2 cellular contexts compared by ENCODE assay signal in the genomic region with DNA sequence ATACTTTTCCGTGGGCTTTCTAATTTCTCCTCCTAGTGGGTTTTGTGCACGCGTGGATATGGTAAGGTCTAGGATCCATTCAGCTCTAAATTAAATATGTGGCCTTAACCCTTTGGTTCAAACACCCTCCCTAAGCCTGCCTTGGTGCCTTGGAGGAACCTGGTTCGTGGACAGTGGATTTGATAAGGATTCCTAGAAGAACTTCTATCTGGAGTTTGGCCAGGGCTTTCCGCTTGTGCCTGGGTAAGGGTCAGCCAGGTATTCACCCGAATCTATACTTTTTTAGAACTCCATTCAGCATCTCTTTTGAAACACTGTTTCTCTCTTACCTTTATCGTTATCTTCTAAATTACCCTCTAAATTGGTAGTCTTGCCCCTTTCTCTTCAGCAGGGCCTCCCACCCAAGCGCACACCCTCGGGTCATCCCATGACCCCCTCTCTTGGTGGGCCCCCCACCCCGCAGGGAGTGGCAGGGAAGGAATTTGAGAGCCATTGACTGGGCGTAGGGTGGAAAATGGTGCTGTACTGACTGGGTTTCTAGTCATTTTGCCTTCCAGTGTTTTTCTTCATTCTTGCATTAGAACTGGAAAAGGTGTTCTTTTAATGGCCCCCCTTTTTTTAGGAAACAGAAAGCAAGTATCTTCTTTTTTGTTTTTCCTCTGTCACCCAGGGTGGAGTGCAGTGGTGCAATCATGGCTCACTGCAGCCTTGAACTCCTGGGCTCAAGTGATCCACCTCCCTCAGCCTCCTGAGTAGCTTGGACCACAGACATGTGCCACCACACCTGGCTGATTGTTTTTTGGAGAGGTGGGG.
TF ChIP-seq lines count a peak whose summit lies in the region.

No MANE protein-coding gene starts in this region.

TF ChIP-seq in SK-N-SH, 30 proteins besides CTCF, POLR2A, EP300 and RAD21 (continued from another document):
- TF ChIP-seq, protein P1, sequence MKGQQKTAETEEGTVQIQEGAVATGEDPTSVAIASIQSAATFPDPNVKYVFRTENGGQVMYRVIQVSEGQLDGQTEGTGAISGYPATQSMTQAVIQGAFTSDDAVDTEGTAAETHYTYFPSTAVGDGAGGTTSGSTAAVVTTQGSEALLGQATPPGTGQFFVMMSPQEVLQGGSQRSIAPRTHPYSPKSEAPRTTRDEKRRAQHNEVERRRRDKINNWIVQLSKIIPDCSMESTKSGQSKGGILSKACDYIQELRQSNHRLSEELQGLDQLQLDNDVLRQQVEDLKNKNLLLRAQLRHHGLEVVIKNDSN (IDR thresholded peaks at IDR 0.05; ENCODE audit: borderline replicate concordance, low read depth): no peak
- TF ChIP-seq RXRA (IDR thresholded peaks at IDR 0.05; ENCODE audit: borderline replicate concordance, low read depth) (no peak), TCF12 (IDR thresholded peaks at IDR 0.05) (no peak), CHD2 (IDR thresholded peaks at IDR 0.05; ENCODE audit: low read length, partially characterized antibody) (no peak), FOXM1 (IDR thresholded peaks at IDR 0.05; ENCODE audit: low read depth) (no peak), FOXJ3 (CRISPR knock-in tag; IDR thresholded peaks at IDR 0.05) (no peak), NRF1 (IDR thresholded peaks at IDR 0.05; ENCODE audit: low read depth, low read length) (no peak), SIN3A (IDR thresholded peaks at IDR 0.05; ENCODE audit: borderline replicate concordance, low read depth, low read length) (no peak), TAF1 (IDR thresholded peaks at IDR 0.05; ENCODE audit: borderline replicate concordance, low read depth, low read length) (no peak), RFX5 (IDR thresholded peaks at IDR 0.05; ENCODE audit: low read length) (no peak), EZH2phosphoT487 (IDR thresholded peaks at IDR 0.05; ENCODE audit: borderline replicate concordance, low read depth) (no peak), FOSL2 (IDR thresholded peaks at IDR 0.05; ENCODE audit: borderline replicate concordance, low read depth) (no peak), JUND (IDR thresholded peaks at IDR 0.05) (no peak)
- TF ChIP-seq, protein P2, sequence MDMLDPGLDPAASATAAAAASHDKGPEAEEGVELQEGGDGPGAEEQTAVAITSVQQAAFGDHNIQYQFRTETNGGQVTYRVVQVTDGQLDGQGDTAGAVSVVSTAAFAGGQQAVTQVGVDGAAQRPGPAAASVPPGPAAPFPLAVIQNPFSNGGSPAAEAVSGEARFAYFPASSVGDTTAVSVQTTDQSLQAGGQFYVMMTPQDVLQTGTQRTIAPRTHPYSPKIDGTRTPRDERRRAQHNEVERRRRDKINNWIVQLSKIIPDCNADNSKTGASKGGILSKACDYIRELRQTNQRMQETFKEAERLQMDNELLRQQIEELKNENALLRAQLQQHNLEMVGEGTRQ (IDR thresholded peaks at IDR 0.05; ENCODE audit: borderline replicate concordance, low read depth, low read length): no peak
- TF ChIP-seq, protein P3, sequence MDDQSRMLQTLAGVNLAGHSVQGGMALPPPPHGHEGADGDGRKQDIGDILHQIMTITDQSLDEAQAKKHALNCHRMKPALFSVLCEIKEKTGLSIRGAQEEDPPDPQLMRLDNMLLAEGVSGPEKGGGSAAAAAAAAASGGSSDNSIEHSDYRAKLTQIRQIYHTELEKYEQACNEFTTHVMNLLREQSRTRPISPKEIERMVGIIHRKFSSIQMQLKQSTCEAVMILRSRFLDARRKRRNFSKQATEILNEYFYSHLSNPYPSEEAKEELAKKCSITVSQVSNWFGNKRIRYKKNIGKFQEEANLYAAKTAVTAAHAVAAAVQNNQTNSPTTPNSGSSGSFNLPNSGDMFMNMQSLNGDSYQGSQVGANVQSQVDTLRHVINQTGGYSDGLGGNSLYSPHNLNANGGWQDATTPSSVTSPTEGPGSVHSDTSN (IDR thresholded peaks at IDR 0.05): no peak
- TF ChIP-seq, protein P4, sequence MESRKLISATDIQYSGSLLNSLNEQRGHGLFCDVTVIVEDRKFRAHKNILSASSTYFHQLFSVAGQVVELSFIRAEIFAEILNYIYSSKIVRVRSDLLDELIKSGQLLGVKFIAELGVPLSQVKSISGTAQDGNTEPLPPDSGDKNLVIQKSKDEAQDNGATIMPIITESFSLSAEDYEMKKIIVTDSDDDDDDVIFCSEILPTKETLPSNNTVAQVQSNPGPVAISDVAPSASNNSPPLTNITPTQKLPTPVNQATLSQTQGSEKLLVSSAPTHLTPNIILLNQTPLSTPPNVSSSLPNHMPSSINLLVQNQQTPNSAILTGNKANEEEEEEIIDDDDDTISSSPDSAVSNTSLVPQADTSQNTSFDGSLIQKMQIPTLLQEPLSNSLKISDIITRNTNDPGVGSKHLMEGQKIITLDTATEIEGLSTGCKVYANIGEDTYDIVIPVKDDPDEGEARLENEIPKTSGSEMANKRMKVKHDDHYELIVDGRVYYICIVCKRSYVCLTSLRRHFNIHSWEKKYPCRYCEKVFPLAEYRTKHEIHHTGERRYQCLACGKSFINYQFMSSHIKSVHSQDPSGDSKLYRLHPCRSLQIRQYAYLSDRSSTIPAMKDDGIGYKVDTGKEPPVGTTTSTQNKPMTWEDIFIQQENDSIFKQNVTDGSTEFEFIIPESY (IDR thresholded peaks at IDR 0.05; ENCODE audit: borderline replicate concordance, low read depth): no peak
- TF ChIP-seq, protein P5, sequence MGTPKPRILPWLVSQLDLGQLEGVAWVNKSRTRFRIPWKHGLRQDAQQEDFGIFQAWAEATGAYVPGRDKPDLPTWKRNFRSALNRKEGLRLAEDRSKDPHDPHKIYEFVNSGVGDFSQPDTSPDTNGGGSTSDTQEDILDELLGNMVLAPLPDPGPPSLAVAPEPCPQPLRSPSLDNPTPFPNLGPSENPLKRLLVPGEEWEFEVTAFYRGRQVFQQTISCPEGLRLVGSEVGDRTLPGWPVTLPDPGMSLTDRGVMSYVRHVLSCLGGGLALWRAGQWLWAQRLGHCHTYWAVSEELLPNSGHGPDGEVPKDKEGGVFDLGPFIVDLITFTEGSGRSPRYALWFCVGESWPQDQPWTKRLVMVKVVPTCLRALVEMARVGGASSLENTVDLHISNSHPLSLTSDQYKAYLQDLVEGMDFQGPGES (IDR thresholded peaks at IDR 0.05; ENCODE audit: low read depth, low read length): no peak

TF ChIP-seq in SK-N-SH treated with all-trans-retinoic acid at 6 μM for 48 hours, 23 proteins besides CTCF, POLR2A, EP300 and RAD21:
- TF ChIP-seq, protein P6, sequence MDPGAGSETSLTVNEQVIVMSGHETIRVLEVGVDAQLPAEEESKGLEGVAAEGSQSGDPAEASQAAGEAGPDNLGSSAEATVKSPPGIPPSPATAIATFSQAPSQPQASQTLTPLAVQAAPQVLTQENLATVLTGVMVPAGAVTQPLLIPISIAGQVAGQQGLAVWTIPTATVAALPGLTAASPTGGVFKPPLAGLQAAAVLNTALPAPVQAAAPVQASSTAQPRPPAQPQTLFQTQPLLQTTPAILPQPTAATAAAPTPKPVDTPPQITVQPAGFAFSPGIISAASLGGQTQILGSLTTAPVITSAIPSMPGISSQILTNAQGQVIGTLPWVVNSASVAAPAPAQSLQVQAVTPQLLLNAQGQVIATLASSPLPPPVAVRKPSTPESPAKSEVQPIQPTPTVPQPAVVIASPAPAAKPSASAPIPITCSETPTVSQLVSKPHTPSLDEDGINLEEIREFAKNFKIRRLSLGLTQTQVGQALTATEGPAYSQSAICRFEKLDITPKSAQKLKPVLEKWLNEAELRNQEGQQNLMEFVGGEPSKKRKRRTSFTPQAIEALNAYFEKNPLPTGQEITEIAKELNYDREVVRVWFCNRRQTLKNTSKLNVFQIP (CRISPR knock-in tag; IDR thresholded peaks at IDR 0.05; ENCODE audit: borderline replicate concordance, low read depth): no peak
- TF ChIP-seq ZNF70 (CRISPR knock-in tag; IDR thresholded peaks at IDR 0.05) (no peak), SNAI2 (CRISPR knock-in tag; IDR thresholded peaks at IDR 0.05) (no peak), ZNF8 (CRISPR knock-in tag; IDR thresholded peaks at IDR 0.05) (no peak), ZC3H10 (CRISPR knock-in tag; IDR thresholded peaks at IDR 0.05) (no peak), ISL1 (CRISPR knock-in tag; IDR thresholded peaks at IDR 0.05) (no peak), BACH2 (CRISPR knock-in tag; IDR thresholded peaks at IDR 0.05; ENCODE audit: borderline replicate concordance) (no peak), ARNTL (CRISPR knock-in tag; IDR thresholded peaks at IDR 0.05; ENCODE audit: borderline replicate concordance, low read depth) (no peak), ESRRG (CRISPR knock-in tag; IDR thresholded peaks at IDR 0.05) (no peak), GLIS3 (CRISPR knock-in tag; IDR thresholded peaks at IDR 0.05) (no peak), TCF4 (CRISPR knock-in tag; IDR thresholded peaks at IDR 0.05; ENCODE audit: borderline replicate concordance) (no peak), TOX (CRISPR knock-in tag; IDR thresholded peaks at IDR 0.05; ENCODE audit: borderline replicate concordance) (no peak), OSR1 (CRISPR knock-in tag; IDR thresholded peaks at IDR 0.05) (no peak), PPARA (CRISPR knock-in tag; IDR thresholded peaks at IDR 0.05; ENCODE audit: borderline replicate concordance) (no peak), ZFP3 (CRISPR knock-in tag; IDR thresholded peaks at IDR 0.05) (no peak)
- TF ChIP-seq, protein P7, sequence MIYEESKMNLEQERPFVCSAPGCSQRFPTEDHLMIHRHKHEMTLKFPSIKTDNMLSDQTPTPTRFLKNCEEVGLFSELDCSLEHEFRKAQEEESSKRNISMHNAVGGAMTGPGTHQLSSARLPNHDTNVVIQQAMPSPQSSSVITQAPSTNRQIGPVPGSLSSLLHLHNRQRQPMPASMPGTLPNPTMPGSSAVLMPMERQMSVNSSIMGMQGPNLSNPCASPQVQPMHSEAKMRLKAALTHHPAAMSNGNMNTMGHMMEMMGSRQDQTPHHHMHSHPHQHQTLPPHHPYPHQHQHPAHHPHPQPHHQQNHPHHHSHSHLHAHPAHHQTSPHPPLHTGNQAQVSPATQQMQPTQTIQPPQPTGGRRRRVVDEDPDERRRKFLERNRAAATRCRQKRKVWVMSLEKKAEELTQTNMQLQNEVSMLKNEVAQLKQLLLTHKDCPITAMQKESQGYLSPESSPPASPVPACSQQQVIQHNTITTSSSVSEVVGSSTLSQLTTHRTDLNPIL (CRISPR knock-in tag; IDR thresholded peaks at IDR 0.05; ENCODE audit: low read depth): no peak
- TF ChIP-seq, protein P8, sequence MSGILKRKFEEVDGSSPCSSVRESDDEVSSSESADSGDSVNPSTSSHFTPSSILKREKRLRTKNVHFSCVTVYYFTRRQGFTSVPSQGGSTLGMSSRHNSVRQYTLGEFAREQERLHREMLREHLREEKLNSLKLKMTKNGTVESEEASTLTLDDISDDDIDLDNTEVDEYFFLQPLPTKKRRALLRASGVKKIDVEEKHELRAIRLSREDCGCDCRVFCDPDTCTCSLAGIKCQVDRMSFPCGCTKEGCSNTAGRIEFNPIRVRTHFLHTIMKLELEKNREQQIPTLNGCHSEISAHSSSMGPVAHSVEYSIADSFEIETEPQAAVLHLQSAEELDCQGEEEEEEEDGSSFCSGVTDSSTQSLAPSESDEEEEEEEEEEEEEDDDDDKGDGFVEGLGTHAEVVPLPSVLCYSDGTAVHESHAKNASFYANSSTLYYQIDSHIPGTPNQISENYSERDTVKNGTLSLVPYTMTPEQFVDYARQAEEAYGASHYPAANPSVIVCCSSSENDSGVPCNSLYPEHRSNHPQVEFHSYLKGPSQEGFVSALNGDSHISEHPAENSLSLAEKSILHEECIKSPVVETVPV (CRISPR knock-in tag; IDR thresholded peaks at IDR 0.05): no peak
TF ChIP-seq in SK-N-SH treated with all-trans-retinoic acid at 6 μM for 48 hours: peak in this region for 0.
